1 cellular context compared by ENCODE assay signal in the genomic region with DNA sequence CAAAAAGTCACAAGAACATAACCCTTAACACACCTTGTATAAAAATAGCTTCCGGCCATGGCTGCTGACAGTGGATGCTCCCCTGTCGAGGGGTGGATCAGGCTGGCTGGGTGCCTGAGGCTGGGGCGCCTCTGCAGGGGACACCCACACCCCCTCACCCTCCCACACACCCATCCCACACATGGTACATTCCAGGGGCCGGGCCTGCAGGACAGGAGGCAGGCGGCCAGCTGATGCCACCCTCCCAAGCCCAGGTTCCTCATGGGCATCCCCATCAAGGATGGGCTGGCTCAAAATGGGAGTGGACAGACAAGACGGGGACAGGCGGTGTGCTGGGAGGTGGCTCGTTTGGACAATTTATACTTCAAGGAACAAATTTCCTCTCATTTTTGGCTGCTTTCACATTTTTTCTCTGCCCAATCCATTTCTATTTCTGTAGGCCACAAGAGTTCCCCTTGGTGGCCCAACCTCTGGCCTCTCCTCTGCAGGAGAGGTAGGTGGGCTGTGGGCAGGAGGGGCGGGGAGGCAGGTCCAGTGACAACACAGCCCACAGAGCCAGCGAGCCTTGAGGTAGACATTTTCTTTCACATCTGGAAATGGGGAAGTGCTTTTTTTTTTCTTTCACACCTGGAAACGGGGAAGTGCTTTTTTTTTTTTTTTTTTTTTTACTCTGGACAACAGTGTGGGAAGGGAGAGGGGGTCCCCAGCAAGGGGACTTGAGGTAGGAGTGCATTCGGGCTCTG.
TF ChIP-seq lines count a peak whose summit lies in the region.

No MANE protein-coding gene starts in this region.

TF ChIP-seq in HepG2, 621 proteins besides CTCF, POLR2A, EP300 and RAD21:
- TF ChIP-seq HES4 (CRISPR knock-in tag; IDR thresholded peaks at IDR 0.05; ENCODE audit: borderline replicate concordance) = no peak
- TF ChIP-seq AGO2 (optimal IDR thresholded peaks at IDR 0.05; ENCODE audit: low read depth, low read length) = peak; percentile 65
